Comparison of ENCODE assay signal across 25 cellular contexts in genomic region chr3:143486611-143487010, GRCh38.
"Had no signal": no experiment of that assay in that cellular context is flagged by ENCODE, and none has a peak within 500 bp of the region (broad histone marks: within the 10 kb centered on the region; RNA-seq: fewer than 3 reads in every experiment).

No MANE protein-coding gene starts in this region.

- H3K4me1 ChIP-seq: colonic mucosa, foreskin keratinocyte, gastrocnemius medialis, heart left ventricle, heart right ventricle had no signal

- H3K27ac Mint-ChIP-seq: dendritic cell treated with granulocyte-macrophage colony-stimulating factor and Interleukin-4, amounts not matched to agents 40 ng/mL and 50 ng/mL, for 4 days; effector memory CD8-positive, alpha-beta T cell; endodermal cell had no signal

- H3K9me3 ChIP-seq: colonic mucosa, esophagus muscularis mucosa, esophagus squamous epithelium, gastrocnemius medialis, gastroesophageal sphincter, heart left ventricle, heart right ventricle had no signal

- H3K9me3 Mint-ChIP-seq: dendritic cell treated with granulocyte-macrophage colony-stimulating factor and Interleukin-4, amounts not matched to agents 40 ng/mL and 50 ng/mL, for 4 days; effector memory CD8-positive, alpha-beta T cell; endodermal cell had no signal

- H3K4me1 Mint-ChIP-seq: endodermal cell had no signal

- H3K4me3 ChIP-seq: colonic mucosa, coronary artery, dorsolateral prefrontal cortex, esophagus muscularis mucosa, esophagus squamous epithelium, gastrocnemius medialis, gastroesophageal sphincter, heart left ventricle, heart right ventricle had no signal

- DNase-seq: colonic mucosa; cortex of kidney; dermis blood vessel endothelial cell; dorsolateral prefrontal cortex; effector CD4-positive, alpha-beta T cell; effector CD8-positive, alpha-beta T cell; effector memory CD4-positive, alpha-beta T cell; effector memory CD8-positive, alpha-beta T cell; endodermal cell; erythroblast; esophagus squamous epithelium; foreskin fibroblast; foreskin keratinocyte; foreskin melanocyte; gastrocnemius medialis; glutamatergic neuron; head of caudate nucleus; heart left ventricle; heart right ventricle had no signal

- H3K27ac ChIP-seq: colonic mucosa, coronary artery, dorsolateral prefrontal cortex, epithelial cell of prostate, esophagus muscularis mucosa, esophagus squamous epithelium, foreskin keratinocyte, gastrocnemius medialis, gastroesophageal sphincter, heart left ventricle, heart right ventricle had no signal

- H3K4me3 Mint-ChIP-seq: dendritic cell treated with granulocyte-macrophage colony-stimulating factor and Interleukin-4, amounts not matched to agents 40 ng/mL and 50 ng/mL, for 4 days; effector memory CD8-positive, alpha-beta T cell; endodermal cell had no signal

- H3K27me3 ChIP-seq: colonic mucosa, dorsolateral prefrontal cortex, esophagus muscularis mucosa, esophagus squamous epithelium, foreskin keratinocyte, gastrocnemius medialis, gastroesophageal sphincter, heart left ventricle, heart right ventricle had no signal

- ATAC-seq: effector memory CD8-positive, alpha-beta T cell; esophagus mucosa; foreskin keratinocyte; gastrocnemius medialis; gastroesophageal sphincter; heart left ventricle; heart right ventricle had no signal

- H3K27me3 Mint-ChIP-seq: dendritic cell treated with granulocyte-macrophage colony-stimulating factor and Interleukin-4, amounts not matched to agents 40 ng/mL and 50 ng/mL, for 4 days; effector memory CD8-positive, alpha-beta T cell had no signal

- H3K36me3 ChIP-seq: colonic mucosa, esophagus muscularis mucosa, esophagus squamous epithelium, gastrocnemius medialis, gastroesophageal sphincter, heart left ventricle, heart right ventricle had no signal
